Comparison of ENCODE assay signal across 9 cellular contexts in the genomic region with DNA sequence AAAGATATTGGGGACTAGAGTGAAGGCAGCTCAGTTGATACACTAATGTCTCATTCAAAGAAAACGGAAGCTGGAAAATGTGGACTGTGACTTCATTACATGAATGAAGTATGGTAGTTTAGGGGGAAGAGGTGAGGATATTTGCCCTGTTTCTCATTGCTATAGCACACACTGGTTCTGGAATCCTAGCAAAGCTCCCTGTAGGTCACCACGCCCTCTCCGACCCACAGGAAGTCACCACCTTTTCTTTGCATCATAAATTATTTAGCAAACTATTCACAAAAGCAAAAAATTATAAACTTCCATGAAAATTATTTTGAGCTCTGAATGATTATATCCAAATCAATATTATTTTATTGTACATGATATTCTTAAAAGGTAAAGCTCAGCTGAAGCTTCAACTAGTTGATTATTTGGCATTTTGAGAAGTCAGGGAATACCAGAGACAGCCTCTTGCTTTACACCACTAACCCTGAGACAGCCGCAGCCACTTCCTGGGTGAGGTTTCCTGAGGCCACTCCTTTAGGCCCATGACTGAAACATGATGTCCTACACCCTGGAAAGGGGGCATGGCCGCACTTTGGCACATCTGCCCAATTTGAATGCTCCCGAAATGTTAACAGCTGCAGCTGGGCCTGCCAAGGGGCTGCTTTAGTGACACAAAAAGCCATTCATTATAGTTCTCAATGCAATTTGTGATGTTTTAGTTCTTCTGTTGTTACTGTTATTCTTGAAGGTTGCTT. TPM values are rescaled to one million over a fixed set of nuclear protein-coding genes. Genes with fewer than 3 reads are reported as not detected.
DNase-seq lines count a peak whose midpoint lies in the region; ATAC-seq and TF ChIP-seq lines count a peak whose summit lies in the region.
"Had no signal": no experiment of that assay in that cellular context is flagged by ENCODE, and none has a peak within 500 bp of the region (broad histone marks: within the 10 kb centered on the region; RNA-seq: fewer than 3 reads in every experiment).

No MANE protein-coding gene starts in this region.

- no peaks in the 10 kb centered on the region for H3K27me3 Mint-ChIP-seq in T-helper 17 cell

- H3K9me3 ChIP-seq in T-helper 17 cell (ENCODE audit: control insufficient read depth, low read length, poor library complexity, severe bottlenecking) (no peaks in the 10 kb centered on the region), esophagus squamous epithelium (no peaks in the 10 kb centered on the region)

- 62 to 65% methylated on average over 6 of the region's 6 CpGs for WGBS in esophagus squamous epithelium, 2 donors

- H3K27ac ChIP-seq in epithelial cell of prostate: peak overlapping the region; percentile 85
- no peak overlapping the region for H3K27ac ChIP-seq in esophagus squamous epithelium
- H3K27ac ChIP-seq: tibial nerve had no signal

- peak overlapping the region; percentile 66 for H3K4me3 Mint-ChIP-seq in T-helper 17 cell

- no peak overlapping the region for H3K4me3 ChIP-seq in esophagus squamous epithelium
- H3K4me3 ChIP-seq: tibial nerve had no signal

- no peaks in the 10 kb centered on the region for H3K36me3 Mint-ChIP-seq in T-helper 17 cell (ENCODE audit: low read depth)

- intact Hi-C loops in esophagus squamous epithelium (cut with DNase I): no loop called here

- TF ChIP-seq POLR2A in esophagus squamous epithelium (IDR thresholded peaks at IDR 0.05): no peak

- H3K4me1 ChIP-seq in esophagus squamous epithelium: no peaks in the 10 kb centered on the region

- H3K36me3 ChIP-seq in esophagus squamous epithelium: no peaks in the 10 kb centered on the region
- H3K36me3 ChIP-seq: tibial nerve had no signal

- no peak for TF ChIP-seq CTCF in esophagus squamous epithelium (IDR thresholded peaks at IDR 0.05)

- DNase-seq in T-helper 17 cell (no peak), epithelial cell of prostate (ENCODE audit: low read depth, low spot score) (no peak), NCI-H1694 treated with DMSO at 0.1 percent for 48 hours (lab: John Stamatoyannopoulos, UW) (no peak), esophagus squamous epithelium (lab: John Stamatoyannopoulos, UW) (no peak), NCI-H1436 (lab: John Stamatoyannopoulos, UW) (no peak)
- peak; percentile 19 for DNase-seq in stimulated activated CD8-positive, alpha-beta memory T cell treated with anti-CD3 and anti-CD28 coated beads, Interleukin-12 subunit alpha, Interleukin-12 subunit beta, amount 100 ng/mL, for 1 hour (ENCODE audit: low read depth)

- H3K4me1 Mint-ChIP-seq in T-helper 17 cell: peaks cover 28% of the 10 kb centered on the region

- no peaks in the 10 kb centered on the region for H3K27me3 ChIP-seq in esophagus squamous epithelium
- H3K27me3 ChIP-seq: tibial nerve had no signal

- ATAC-seq in GM21423 (IDR thresholded peaks at IDR 0.05; ENCODE audit: unreplicated experiment): peak; percentile 79
- ATAC-seq in T-helper 17 cell: peak; percentile 80
- no peak for ATAC-seq in HG03565 (IDR thresholded peaks at IDR 0.05; ENCODE audit: unreplicated experiment)

- H3K27ac Mint-ChIP-seq in T-helper 17 cell: peak overlapping the region; percentile 81

RNA-seq across cellular contexts. Expression of a gene that starts 50.0 kb away (rescaled TPM):
- total RNA-seq in T-helper 17 cell: 10 to 100 TPM; 41.5 to 52.2 TPM
- 10 to 100 TPM in 3 of 4 donors, 1 to 10 TPM in 1; 7.7 to 23.3 (median 18.2) TPM for total RNA-seq in esophagus squamous epithelium
